ENCODE assay signal across 8 cellular contexts in the genomic region with DNA sequence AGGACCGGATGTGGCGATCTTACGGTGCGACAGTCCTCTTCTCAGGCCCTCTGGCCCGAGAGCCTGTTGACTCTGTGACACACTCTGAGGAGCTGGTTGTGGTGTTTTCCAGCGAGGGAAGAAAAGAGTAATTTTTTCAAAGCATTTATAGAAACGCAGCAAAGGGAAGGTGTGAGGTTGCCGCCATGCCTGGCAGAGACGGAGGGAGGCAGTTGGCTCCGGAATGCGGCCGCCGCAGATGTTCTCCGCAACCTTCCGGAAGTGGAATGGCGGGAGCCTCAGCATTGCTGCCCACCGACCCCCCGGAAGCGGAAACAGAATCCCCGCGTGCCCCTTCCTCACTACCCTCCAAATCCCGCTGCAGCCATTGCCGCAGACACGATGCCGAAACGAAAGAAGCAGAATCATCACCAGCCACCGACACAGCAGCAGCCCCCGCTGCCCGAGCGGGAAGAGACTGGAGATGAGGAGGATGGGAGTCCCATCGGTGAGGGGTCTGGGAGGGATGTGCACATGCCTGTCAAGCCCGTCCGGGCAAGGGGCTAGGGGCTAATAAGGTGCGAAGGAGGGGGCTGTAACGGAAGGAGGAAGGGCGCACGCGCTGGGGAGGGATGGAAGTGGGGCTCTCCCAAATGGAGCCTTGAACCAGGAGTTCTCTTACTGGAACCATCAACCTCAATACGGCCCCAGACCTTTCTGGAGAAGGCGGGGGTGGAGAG. TPM values are rescaled to one million over a fixed set of nuclear protein-coding genes. Genes with fewer than 3 reads are reported as not detected.
DNase-seq lines count a peak whose midpoint lies in the region; ATAC-seq and TF ChIP-seq lines count a peak whose summit lies in the region.

A gene with protein sequence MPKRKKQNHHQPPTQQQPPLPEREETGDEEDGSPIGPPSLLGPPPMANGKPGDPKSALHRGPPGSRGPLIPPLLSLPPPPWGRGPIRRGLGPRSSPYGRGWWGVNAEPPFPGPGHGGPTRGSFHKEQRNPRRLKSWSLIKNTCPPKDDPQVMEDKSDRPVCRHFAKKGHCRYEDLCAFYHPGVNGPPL (plus strand): TSS at position 332 of the 719 bp plus-strand sequence. CDS start 50 bp downstream, at position 382.

- peak within 1 kb of the TSS; percentile 100 for H3K27ac Mint-ChIP-seq in activated CD4-positive, alpha-beta T cell treated with anti-CD3 and anti-CD28 coated beads for 36 hours

- H3K4me1 Mint-ChIP-seq in activated CD4-positive, alpha-beta T cell treated with anti-CD3 and anti-CD28 coated beads for 36 hours: peaks cover 34% of the 10 kb centered on the region

- H3K9me3 ChIP-seq in BE2C (no peaks in the 10 kb centered on the region), left lung (no peaks in the 10 kb centered on the region)

- H3K27me3 ChIP-seq in BE2C (no peaks in the 10 kb centered on the region), left lung (no peaks in the 10 kb centered on the region)

- peak; percentile 54 for ATAC-seq in HG03378 (IDR thresholded peaks at IDR 0.05; ENCODE audit: unreplicated experiment)
- ATAC-seq in activated CD4-positive, alpha-beta T cell treated with anti-CD3 and anti-CD28 coated beads for 36 hours: peak; percentile 76
- ATAC-seq in left lung: peak; percentile 82

- H3K27me3 Mint-ChIP-seq in activated CD4-positive, alpha-beta T cell treated with anti-CD3 and anti-CD28 coated beads for 36 hours: no peaks in the 10 kb centered on the region

- peak; percentile 69 for TF ChIP-seq POLR2A in GM19193 (IDR thresholded peaks at IDR 0.05; ENCODE audit: extremely low read depth, insufficient read depth, insufficient read length)

- H3K4me3 Mint-ChIP-seq in activated CD4-positive, alpha-beta T cell treated with anti-CD3 and anti-CD28 coated beads for 36 hours: peak within 1 kb of the TSS; percentile 97

- H3K4me1 ChIP-seq in BE2C: no peaks in the 10 kb centered on the region
- peaks cover 16 to 30% of the 10 kb centered on the region in 2 donors for H3K4me1 ChIP-seq in left lung

- intact Hi-C loops in activated CD4-positive, alpha-beta T cell treated with anti-CD3 and anti-CD28 coated beads for 36 hours (cut with DNase I, micrococcal nuclease): loop anchor here (1.0 to 5.0 kb wide), 19 partner anchors 13 to 1620 kb away; a partner anchor contains a TSS
- intact Hi-C loops in left lung (cut with DNase I): no loop called here

- H3K4me3 ChIP-seq in BE2C (ENCODE audit: low read depth, low read length): peak within 1 kb of the TSS; percentile 77
- H3K4me3 ChIP-seq in left lung: peak within 1 kb of the TSS; percentile 84 to 100

- H3K9me3 Mint-ChIP-seq in activated CD4-positive, alpha-beta T cell treated with anti-CD3 and anti-CD28 coated beads for 36 hours (ENCODE audit: low read depth): no peaks in the 10 kb centered on the region

- TF ChIP-seq CTCF in BE2C (IDR thresholded peaks at IDR 0.05; ENCODE audit: low read depth, low read length): no peak
- no peak for TF ChIP-seq CTCF in left lung (IDR thresholded peaks at IDR 0.05)

- peak within 1 kb of the TSS; percentile 99 for H3K27ac ChIP-seq in cingulate gyrus (ENCODE audit: low read depth, low read length)
- H3K27ac ChIP-seq in left lung: peak within 1 kb of the TSS; percentile 98 to 100

- peaks cover 72% of the 10 kb centered on the region for H3K36me3 Mint-ChIP-seq in activated CD4-positive, alpha-beta T cell treated with anti-CD3 and anti-CD28 coated beads for 36 hours (ENCODE audit: low read depth)

- H3K36me3 ChIP-seq in BE2C (peaks cover 33% of the 10 kb centered on the region), left lung (peaks cover 0 to 27% of the 10 kb centered on the region in 2 donors)

- POLR2A ChIA-PET in activated CD4-positive, alpha-beta T cell treated with anti-CD3 and anti-CD28 coated beads for 36 hours (lab: Charles Lee): interaction anchor here (0.5 to 2.9 kb wide), 15 partner anchors 9 to 636 kb away, joined by 3 to 24 read pairs (median 4); a partner anchor contains a TSS

- DNase-seq in BE2C: peak; percentile 93
- peak; percentile 74 for DNase-seq in NCI-H460 (ENCODE audit: extremely low read depth, low read depth)
- DNase-seq in activated CD4-positive, alpha-beta T cell treated with anti-CD3 and anti-CD28 coated beads for 36 hours: peak; percentile 94
- DNase-seq in left lung: peak; percentile 80 to 89
- DNase-seq in stimulated activated CD4-positive, alpha-beta T cell treated with anti-CD3 and anti-CD28 coated beads, Interleukin-4, amount 100 ng/mL, for 24 hours: peak; percentile 91

- CTCF ChIA-PET in activated CD4-positive, alpha-beta T cell treated with anti-CD3 and anti-CD28 coated beads for 36 hours (lab: Charles Lee): interaction anchor here (0.7 to 10.6 kb wide), 8 partner anchors 9 to 166 kb away, joined by 3 to 104 read pairs (median 5); a partner anchor contains a TSS

RNA-seq across cellular contexts. Expression of the gene that starts here (rescaled TPM):
- 76.1 TPM for polyA plus RNA-seq in BE2C (2012; ENCODE audit: insufficient read depth, insufficient read length, low read depth)
- 9.1 and 9.6 TPM in 2 replicates for total RNA-seq in NCI-H460 (2014; rRNA removed; shearing (Covaris generic))
- 6.5 and 7.9 TPM in 2 replicates for polyA plus RNA-seq in NCI-H460 (2014; cell fraction: nucleus; rRNA removed)
- 10 to 100 TPM; 29.4 to 45.8 TPM for total RNA-seq in activated CD4-positive, alpha-beta T cell treated with anti-CD3 and anti-CD28 coated beads for 36 hours
- 10 to 100 TPM in 1 of 2 donors, 1 to 10 TPM in 1; 5.7 to 10.1 TPM for total RNA-seq in left lung

Comparison
In these comparisons a context has a peak if more than half of its experiments do, and no peak if none do; other contexts are left out.
1. Peak in every context shown above with its lines: DNase-seq, ATAC-seq, H3K4me3 ChIP-seq and H3K27ac ChIP-seq.
2. intact Hi-C loops: an anchor here in activated CD4-positive, alpha-beta T cell treated with anti-CD3 and anti-CD28 coated beads for 36 hours (1.0 to 5.0 kb wide); none called in left lung.